In genomic region chr2:205407984-205408383, GRCh38 we compare ENCODE assay signal across 13 cellular contexts.
DNase-seq lines count a peak whose midpoint lies in the region; ATAC-seq and TF ChIP-seq lines count a peak whose summit lies in the region.
"Had no signal": no experiment of that assay in that cellular context is flagged by ENCODE, and none has a peak within 500 bp of the region (broad histone marks: within the 10 kb centered on the region; RNA-seq: fewer than 3 reads in every experiment).

No MANE protein-coding gene starts in this region.

- no peak for ATAC-seq in GM18870 (IDR thresholded peaks at IDR 0.05; ENCODE audit: unreplicated experiment)
- ATAC-seq in HG02870 (IDR thresholded peaks at IDR 0.05; ENCODE audit: unreplicated experiment): no peak

- DNase-seq in AG10803 (ENCODE audit: low read depth) (peak; percentile 86), RPMI7951 (ENCODE audit: low read depth) (peak; percentile 50), fibroblast of gingiva (ENCODE audit: low read depth) (peak; percentile 75), retinal pigment epithelial cell (ENCODE audit: low read depth) (peak; percentile 68), HT-29 (ENCODE audit: low spot score) (no peak)
- DNase-seq in stimulated activated CD4-positive, alpha-beta T cell treated with anti-CD3 and anti-CD28 coated beads, Interleukin-4, amount 100 ng/mL, for 1 hour: no peak
- DNase-seq: activated CD4-positive, alpha-beta T cell treated with anti-CD3 and anti-CD28 coated beads, Interleukin-2, amount 50 U/mL, for 48 hours; cerebellar nuclear complex; midbrain; ovary had no signal

- TF ChIP-seq CTCF in AG10803 (conservative IDR thresholded peaks at IDR 0.05; ENCODE audit: low read length): no peak
- TF ChIP-seq CTCF in retinal pigment epithelial cell (conservative IDR thresholded peaks at IDR 0.05; ENCODE audit: low read depth, low read length): no peak

- H3K4me3 ChIP-seq in AG10803 (ENCODE audit: low read length) (no peak overlapping the region), retinal pigment epithelial cell (ENCODE audit: low read length) (no peak overlapping the region)
- H3K4me3 ChIP-seq: esophagus muscularis mucosa, ovary had no signal

Comparison
In these comparisons a context has a peak if more than half of its experiments do, and no peak if none do; other contexts are left out.
1. DNase-seq: peak in AG10803 (single experiment), RPMI7951 (single experiment), fibroblast of gingiva (single experiment) and retinal pigment epithelial cell (single experiment); none in stimulated activated CD4-positive, alpha-beta T cell treated with anti-CD3 and anti-CD28 coated beads, Interleukin-4, amount 100 ng/mL, for 1 hour (single experiment) and HT-29 (single experiment).